ENCODE assay signal across 9 cellular contexts in genomic region chr15:96327155-96327741, GRCh38. TPM values are rescaled to one million over a fixed set of nuclear protein-coding genes. Genes with fewer than 3 reads are reported as not detected.
A peak's percentile ranks its signal among the peaks of the same experiment; 100 is the strongest.
DNase-seq lines count a peak whose midpoint lies in the region; ATAC-seq and TF ChIP-seq lines count a peak whose summit lies in the region.
"Had no signal": no experiment of that assay in that cellular context is flagged by ENCODE, and none has a peak within 500 bp of the region (broad histone marks: within the 10 kb centered on the region; RNA-seq: fewer than 3 reads in every experiment).

No MANE protein-coding gene starts in this region.

- H3K9me3 ChIP-seq in SK-N-MC (ENCODE audit: low read depth, low read length), result no peaks in the 10 kb centered on the region
- no peaks in the 10 kb centered on the region for H3K9me3 ChIP-seq in osteoblast (ENCODE audit: low read depth, low read length)

- H3K4me3 Mint-ChIP-seq in activated CD8-positive, alpha-beta T cell treated with anti-CD3 and anti-CD28 coated beads for 36 hours, result no peak overlapping the region
- no peak overlapping the region for H3K4me3 Mint-ChIP-seq in activated CD8-positive, alpha-beta T cell treated with anti-CD3 and anti-CD28 coated beads, Interleukin-2, amount 10 ng/mL, durations not matched to agents 7 days and 5 days

- peaks cover 17% of the 10 kb centered on the region for H3K27me3 ChIP-seq in osteoblast (ENCODE audit: insufficient read depth, low read length)

- H3K4me2 ChIP-seq in osteoblast (ENCODE audit: insufficient read depth, low read length), result peak overlapping the region; percentile 93

- no peaks in the 10 kb centered on the region for H3K36me3 Mint-ChIP-seq in activated CD8-positive, alpha-beta T cell treated with anti-CD3 and anti-CD28 coated beads for 36 hours (ENCODE audit: low read depth)
- peaks cover 5% of the 10 kb centered on the region for H3K36me3 Mint-ChIP-seq in activated CD8-positive, alpha-beta T cell treated with anti-CD3 and anti-CD28 coated beads, Interleukin-2, amount 10 ng/mL, durations not matched to agents 7 days and 5 days (ENCODE audit: low read depth)

- H3K27ac ChIP-seq in SK-N-MC (peak overlapping the region; percentile 76), osteoblast (ENCODE audit: low read depth, low read length) (peak overlapping the region; percentile 88)

- H4K20me1 ChIP-seq in osteoblast (ENCODE audit: insufficient read depth, low read length), result peaks cover under 1% of the 10 kb centered on the region

- H3K4me1 Mint-ChIP-seq in activated CD8-positive, alpha-beta T cell treated with anti-CD3 and anti-CD28 coated beads for 36 hours (ENCODE audit: low read depth), result peaks cover 11% of the 10 kb centered on the region
- peaks cover 8% of the 10 kb centered on the region for H3K4me1 Mint-ChIP-seq in activated CD8-positive, alpha-beta T cell treated with anti-CD3 and anti-CD28 coated beads, Interleukin-2, amount 10 ng/mL, durations not matched to agents 7 days and 5 days (ENCODE audit: low read depth)

- no peak for DNase-seq in activated CD8-positive, alpha-beta T cell treated with anti-CD3 and anti-CD28 coated beads for 36 hours
- no peak for DNase-seq in activated CD8-positive, alpha-beta T cell treated with anti-CD3 and anti-CD28 coated beads, Interleukin-2, amount 10 ng/mL, durations not matched to agents 7 days and 5 days
- DNase-seq in LoVo (ENCODE audit: low spot score) (peak; percentile 88), SK-N-MC (ENCODE audit: low read depth, low spot score) (peak; percentile 83), fibroblast of pulmonary artery (ENCODE audit: low read depth) (peak; percentile 93), osteoblast (ENCODE audit: insufficient read length, low spot score, missing footprints) (peak; percentile 93)
- no peak for DNase-seq in stimulated activated CD4-positive, alpha-beta T cell treated with anti-CD3 and anti-CD28 coated beads, Interleukin-12 subunit alpha, Interleukin-12 subunit beta, amount 100 ng/mL, for 4 hours

- intact Hi-C loops in activated CD8-positive, alpha-beta T cell treated with anti-CD3 and anti-CD28 coated beads for 36 hours (cut with micrococcal nuclease), result loop anchor here (5.0 kb wide), 1 partner anchor 35 kb away; no protein-coding TSS in a partner anchor

- peak overlapping the region; percentile 84 for H3K9ac ChIP-seq in SK-N-MC (ENCODE audit: insufficient read length)

- H2AFZ ChIP-seq in osteoblast (ENCODE audit: low read length), result peak overlapping the region; percentile 76

- H3K27me3 Mint-ChIP-seq in activated CD8-positive, alpha-beta T cell treated with anti-CD3 and anti-CD28 coated beads for 36 hours, result peaks cover 77% of the 10 kb centered on the region
- H3K27me3 Mint-ChIP-seq in activated CD8-positive, alpha-beta T cell treated with anti-CD3 and anti-CD28 coated beads, Interleukin-2, amount 10 ng/mL, durations not matched to agents 7 days and 5 days (ENCODE audit: low read depth), result peaks cover 77% of the 10 kb centered on the region

- H3K36me3 ChIP-seq in SK-N-MC (ENCODE audit: insufficient read depth, low read length), result no peaks in the 10 kb centered on the region
- H3K36me3 ChIP-seq in osteoblast (ENCODE audit: insufficient read depth, low read length), result no peaks in the 10 kb centered on the region

- H3K9me3 Mint-ChIP-seq in activated CD8-positive, alpha-beta T cell treated with anti-CD3 and anti-CD28 coated beads for 36 hours, result no peaks in the 10 kb centered on the region
- no peaks in the 10 kb centered on the region for H3K9me3 Mint-ChIP-seq in activated CD8-positive, alpha-beta T cell treated with anti-CD3 and anti-CD28 coated beads, Interleukin-2, amount 10 ng/mL, durations not matched to agents 7 days and 5 days (ENCODE audit: insufficient read depth)

- CTCF ChIA-PET in activated CD8-positive, alpha-beta T cell treated with anti-CD3 and anti-CD28 coated beads for 36 hours (lab: Charles Lee), result interaction anchor here (0.6 to 2.3 kb wide), 13 partner anchors 9 to 918 kb away, joined by 3 to 10 read pairs (median 3); no protein-coding TSS in a partner anchor
- CTCF ChIA-PET in activated CD8-positive, alpha-beta T cell treated with anti-CD3 and anti-CD28 coated beads, Interleukin-2, amount 10 ng/mL, durations not matched to agents 7 days and 5 days (lab: Charles Lee), result interaction anchor here (0.6 to 2.4 kb wide), 13 partner anchors 8 to 1067 kb away, joined by 3 to 16 read pairs (median 5); no protein-coding TSS in a partner anchor

- ATAC-seq in activated CD8-positive, alpha-beta T cell treated with anti-CD3 and anti-CD28 coated beads for 36 hours, result peak; percentile 48
- ATAC-seq in activated CD8-positive, alpha-beta T cell treated with anti-CD3 and anti-CD28 coated beads, Interleukin-2, amount 10 ng/mL, durations not matched to agents 7 days and 5 days, result no peak
- ATAC-seq in HG02981 (IDR thresholded peaks at IDR 0.05; ENCODE audit: unreplicated experiment), result no peak

- peak overlapping the region; percentile 99 for H3K4me3 ChIP-seq in SK-N-MC
- peak overlapping the region; percentile 90 for H3K4me3 ChIP-seq in fibroblast of pulmonary artery (replicated peaks; ENCODE audit: low read depth, low read length)
- H3K4me3 ChIP-seq in osteoblast (ENCODE audit: insufficient read depth, low read length), result peak overlapping the region; percentile 84

- H3K27ac Mint-ChIP-seq in activated CD8-positive, alpha-beta T cell treated with anti-CD3 and anti-CD28 coated beads for 36 hours, result no peak overlapping the region
- no peak overlapping the region for H3K27ac Mint-ChIP-seq in activated CD8-positive, alpha-beta T cell treated with anti-CD3 and anti-CD28 coated beads, Interleukin-2, amount 10 ng/mL, durations not matched to agents 7 days and 5 days

- TF ChIP-seq CTCF in activated CD8-positive, alpha-beta T cell treated with anti-CD3 and anti-CD28 coated beads for 36 hours (IDR thresholded peaks at IDR 0.05), result peak; percentile 40
- TF ChIP-seq CTCF in fibroblast of pulmonary artery (IDR thresholded peaks at IDR 0.05; ENCODE audit: low read length, missing control alignments), result peak; percentile 77
- peak; percentile 86 for TF ChIP-seq CTCF in osteoblast (IDR thresholded peaks at IDR 0.05; ENCODE audit: extremely low read depth, low read depth, low read length)

- POLR2A ChIA-PET in activated CD8-positive, alpha-beta T cell treated with anti-CD3 and anti-CD28 coated beads for 36 hours (lab: Charles Lee), result interaction anchor here (0.7 to 1.6 kb wide), 2 partner anchors 10 to 116 kb away, joined by 3 to 5 read pairs; no protein-coding TSS in a partner anchor
- POLR2A ChIA-PET in activated CD8-positive, alpha-beta T cell treated with anti-CD3 and anti-CD28 coated beads, Interleukin-2, amount 10 ng/mL, durations not matched to agents 7 days and 5 days (lab: Charles Lee), result no interaction called here

- H3K4me1 ChIP-seq in osteoblast (ENCODE audit: insufficient read depth, low read length), result peaks cover 26% of the 10 kb centered on the region

- peaks cover 86% of the 10 kb centered on the region for H3K79me2 ChIP-seq in osteoblast (ENCODE audit: insufficient read depth, low read length)

RNA-seq across cellular contexts. Expression of gene NR2F2, which starts 3.3 kb away (rescaled TPM):
- total RNA-seq in activated CD8-positive, alpha-beta T cell treated with anti-CD3 and anti-CD28 coated beads for 36 hours, result not detected
- total RNA-seq in activated CD8-positive, alpha-beta T cell treated with anti-CD3 and anti-CD28 coated beads, Interleukin-2, amount 10 ng/mL, durations not matched to agents 7 days and 5 days, result not detected
- 13.0 and 14.5 TPM in 2 replicates for total RNA-seq in osteoblast
- total RNA-seq: mononuclear cell had no signal

Comparison
In these comparisons a context has a peak if more than half of its experiments do, and no peak if none do; other contexts are left out.
1. DNase-seq: peak in LoVo (single experiment), SK-N-MC (single experiment), fibroblast of pulmonary artery (single experiment) and osteoblast (single experiment); none in activated CD8-positive, alpha-beta T cell treated with anti-CD3 and anti-CD28 coated beads for 36 hours (single experiment), activated CD8-positive, alpha-beta T cell treated with anti-CD3 and anti-CD28 coated beads, Interleukin-2, amount 10 ng/mL, durations not matched to agents 7 days and 5 days (single experiment) and stimulated activated CD4-positive, alpha-beta T cell treated with anti-CD3 and anti-CD28 coated beads, Interleukin-12 subunit alpha, Interleukin-12 subunit beta, amount 100 ng/mL, for 4 hours (single experiment).
2. RNA of gene NR2F2, which starts 3.3 kb away (total RNA-seq): 13.0 to 14.5 TPM in osteoblast; not detected in activated CD8-positive, alpha-beta T cell treated with anti-CD3 and anti-CD28 coated beads for 36 hours and not detected in activated CD8-positive, alpha-beta T cell treated with anti-CD3 and anti-CD28 coated beads, Interleukin-2, amount 10 ng/mL, durations not matched to agents 7 days and 5 days; every median in the first group is over 10 times any median in the second.
3. Peak in every context shown above with its lines, with median percentiles within 50 percentile points of each other: CTCF ChIP-seq and H3K4me3 ChIP-seq.